21 cellular contexts compared by ENCODE assay signal in the genomic region with DNA sequence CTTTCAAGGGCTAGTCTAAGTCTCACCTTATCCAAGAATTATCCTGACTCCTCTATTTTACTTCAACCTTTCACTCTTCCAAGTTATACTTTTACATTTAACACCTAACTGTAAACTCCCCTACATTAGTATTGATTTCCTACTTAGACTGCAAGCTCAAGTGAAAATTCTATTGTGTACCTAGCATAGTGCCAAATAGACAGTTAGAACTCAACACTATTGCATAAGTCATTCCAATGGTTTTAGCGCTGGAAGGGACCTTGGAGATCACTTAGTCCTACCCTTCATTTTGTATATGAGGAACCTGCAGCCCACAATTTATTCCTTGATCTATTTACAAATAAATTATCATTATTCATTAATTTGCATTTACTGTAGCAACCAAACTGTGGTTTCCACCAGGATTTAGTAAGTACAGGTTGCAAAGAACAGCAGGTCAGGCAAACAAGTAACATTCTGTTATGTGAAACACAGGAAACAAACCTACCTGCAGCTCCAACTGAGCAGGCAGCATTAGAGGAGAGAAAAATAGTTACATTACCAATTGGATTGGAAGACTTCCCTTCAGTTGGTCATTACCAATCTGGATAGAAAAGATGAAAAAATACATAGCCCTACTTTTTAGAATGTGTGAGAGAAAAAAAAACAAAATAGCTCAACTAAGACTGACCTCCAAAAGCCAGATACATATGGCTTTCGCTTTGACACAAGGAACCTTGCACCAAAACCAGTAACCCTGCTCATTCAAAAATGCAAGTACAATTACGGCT.
"Had no signal": no experiment of that assay in that cellular context is flagged by ENCODE, and none has a peak within 500 bp of the region (broad histone marks: within the 10 kb centered on the region; RNA-seq: fewer than 3 reads in every experiment).

No MANE protein-coding gene starts in this region.

- H3K4me3 ChIP-seq: K562, SJSA1, SK-N-MC had no signal

- DNase-seq: Kasumi-1, MM.1S, NCI-H1092 treated with DMSO at 0.1 percent for 48 hours, NCI-H1436 treated with DMSO at 0.1 percent for 48 hours, NCI-H1694, NCI-H187 treated with DMSO at 0.1 percent for 48 hours, NCI-H2029 treated with DMSO at 0.1 percent for 48 hours, NCI-H2171, NCI-H226, NCI-H446, NCI-H510A, NCI-H524 treated with DMSO at 0.1 percent for 48 hours, NCI-H69, NCI-H774, Right ventricle myocardium superior, RPMI8226, SIG-M5 had no signal

- H3K27ac Mint-ChIP-seq: IgD-negative memory B cell had no signal

- H3K4me3 Mint-ChIP-seq: IgD-negative memory B cell had no signal

- H3K27me3 Mint-ChIP-seq: IgD-negative memory B cell had no signal

- H3K9me3 Mint-ChIP-seq: IgD-negative memory B cell had no signal
